19 cellular contexts compared by ENCODE assay signal in genomic region chr13:78876915-78877549, GRCh38.
"Had no signal": no experiment of that assay in that cellular context is flagged by ENCODE, and none has a peak within 500 bp of the region (broad histone marks: within the 10 kb centered on the region; RNA-seq: fewer than 3 reads in every experiment).

No MANE protein-coding gene starts in this region.

- DNase-seq: cortex of kidney; effector memory CD8-positive, alpha-beta T cell; esophagus squamous epithelium; foreskin melanocyte; left cardiac atrium; left ventricle myocardium inferior; lower lobe of right lung; natural killer cell; pancreas; small intestine; stimulated activated CD4-positive, alpha-beta T cell treated with anti-CD3 and anti-CD28 coated beads, Interleukin-12 subunit alpha, Interleukin-12 subunit beta, amount 100 ng/mL, for 4 hours; stimulated activated CD4-positive, alpha-beta T cell treated with anti-CD3 and anti-CD28 coated beads, Interleukin-1b, Interleukin-23, amount 100 ng/mL, for 48 hours; stimulated activated CD4-positive, alpha-beta T cell treated with anti-CD3 and anti-CD28 coated beads, Interleukin-4, amount 100 ng/mL, for 1 hour; stimulated activated naive CD4-positive, alpha-beta T cell; substantia nigra; testis; tibial artery had no signal

- H3K4me1 Mint-ChIP-seq: natural killer cell had no signal

- ATAC-seq: effector memory CD8-positive, alpha-beta T cell; left cardiac atrium; lower lobe of right lung; natural killer cell; pancreas had no signal

- H3K27ac Mint-ChIP-seq: effector memory CD8-positive, alpha-beta T cell; natural killer cell; progenitor cell of endocrine pancreas; type B pancreatic cell had no signal

- H3K36me3 Mint-ChIP-seq: natural killer cell, type B pancreatic cell had no signal

- H3K4me3 Mint-ChIP-seq: effector memory CD8-positive, alpha-beta T cell; natural killer cell; type B pancreatic cell had no signal

- H3K27me3 Mint-ChIP-seq: progenitor cell of endocrine pancreas had no signal
